ENCODE assay signal across 1 cellular context in genomic region chr5:138874241-138874640, GRCh38.
TF ChIP-seq lines count a peak whose summit lies in the region.

No MANE protein-coding gene starts in this region.

TF ChIP-seq in IMR-90, 13 proteins besides CTCF, POLR2A, EP300 and RAD21:
- TF ChIP-seq RFX5 (IDR thresholded peaks at IDR 0.05; ENCODE audit: low read depth, low read length): no peak
- TF ChIP-seq SMC3 (IDR thresholded peaks at IDR 0.05; ENCODE audit: low read depth, low read length): no peak
- TF ChIP-seq CHD1 (IDR thresholded peaks at IDR 0.05; ENCODE audit: low read depth, low read length): no peak
- TF ChIP-seq BHLHE40 (IDR thresholded peaks at IDR 0.05; ENCODE audit: low read depth, low read length): no peak
- no peak for TF ChIP-seq ELK1 (IDR thresholded peaks at IDR 0.05; ENCODE audit: borderline replicate concordance, low read depth, low read length)
- TF ChIP-seq MAZ (IDR thresholded peaks at IDR 0.05; ENCODE audit: borderline replicate concordance, low read depth, low read length): no peak
- TF ChIP-seq MXI1 (IDR thresholded peaks at IDR 0.05; ENCODE audit: borderline replicate concordance, low read depth, low read length): no peak
